Comparison of ENCODE assay signal across 8 cellular contexts in genomic region chr3:5194341-5194740, GRCh38. TPM values are rescaled to one million over a fixed set of nuclear protein-coding genes. Genes with fewer than 3 reads are reported as not detected.
DNase-seq lines count a peak whose midpoint lies in the region; ATAC-seq, FAIRE-seq and TF ChIP-seq lines count a peak whose summit lies in the region.
"Had no signal": no experiment of that assay in that cellular context is flagged by ENCODE, and none has a peak within 500 bp of the region (broad histone marks: within the 10 kb centered on the region; RNA-seq: fewer than 3 reads in every experiment).

No MANE protein-coding gene starts in this region.

- FAIRE-seq in endothelial cell of umbilical vein (lab: Jason Lieb, UNC), result no peak

- no peak for TF ChIP-seq POLR2A in endothelial cell of umbilical vein (IDR thresholded peaks at IDR 0.05; ENCODE audit: low read depth, low read length)

- dilution Hi-C loops in endothelial cell of umbilical vein (cut with MboI; ENCODE audit: extremely low pct_ligation_motif_present, low sequenced_read_pairs), result no loop called here

- H3K27me3 ChIP-seq in endothelial cell of umbilical vein (ENCODE audit: control insufficient read depth in 2 of 2, insufficient read depth in 2 of 2, low read length in 2 of 2), result no peaks in the 10 kb centered on the region

- H3K9ac ChIP-seq in endothelial cell of umbilical vein (replicated peaks; ENCODE audit: extremely low read depth, insufficient read depth, low read length), result no peak overlapping the region

- H4K20me1 ChIP-seq in endothelial cell of umbilical vein (replicated peaks; ENCODE audit: control insufficient read depth, extremely low read depth, insufficient read depth, low read length), result no peaks in the 10 kb centered on the region

- peaks cover 39% of the 10 kb centered on the region for H3K36me3 Mint-ChIP-seq in HFFc6 (ENCODE audit: low read depth)
- peaks cover 81% of the 10 kb centered on the region for H3K36me3 Mint-ChIP-seq in stimulated activated memory B cell treated with anti-CD40 and anti-IgM and Interleukin-4, amounts not matched to agents 10 μg/mL and 1 μg/mL and 100 μg/mL, for 72 hours

- H3K27ac Mint-ChIP-seq in HFFc6, result peak overlapping the region; percentile 85
- peak overlapping the region; percentile 92 for H3K27ac Mint-ChIP-seq in stimulated activated memory B cell treated with anti-CD40 and anti-IgM and Interleukin-4, amounts not matched to agents 10 μg/mL and 1 μg/mL and 100 μg/mL, for 72 hours

- ATAC-seq in SK-N-SH treated with all-trans-retinoic acid at 6 μM for 48 hours, result no peak; the same call in 2 of the 3 replicates
- ATAC-seq in stimulated activated memory B cell treated with anti-CD40 and anti-IgM and Interleukin-4, amounts not matched to agents 10 μg/mL and 1 μg/mL and 100 μg/mL, for 72 hours, result no peak

- H3K4me1 ChIP-seq in endothelial cell of umbilical vein (ENCODE audit: control insufficient read depth, extremely low read depth, insufficient read depth, low read length), result peaks cover 41% of the 10 kb centered on the region

- no peak for DNase-seq in HFFc6
- DNase-seq in endothelial cell of umbilical vein (ENCODE audit: low read depth, low spot score), result no peak
- no peak for DNase-seq in substantia nigra (lab: John Stamatoyannopoulos, UW)
- DNase-seq in COR-L47 (lab: John Stamatoyannopoulos, UW), result no peak
- DNase-seq in retina, result no peak
- DNase-seq: NCI-H1436 treated with DMSO at 0.1 percent for 48 hours had no signal

- peaks cover 2 to 4% of the 10 kb centered on the region in 2 experiments for H3K36me3 ChIP-seq in endothelial cell of umbilical vein (ENCODE audit: control insufficient read depth in 2 of 2, extremely low read depth in 1 of 2, insufficient read depth in 2 of 2, low read length in 2 of 2)

- TF ChIP-seq CTCF in HFFc6 (IDR thresholded peaks at IDR 0.05) (no peak), endothelial cell of umbilical vein (IDR thresholded peaks at IDR 0.05; ENCODE audit: extremely low read depth in 1 of 2, insufficient read depth in 1 of 2, low read depth in 1 of 2, low read length in 2 of 2) (no peak)

- POLR2A ChIA-PET in endothelial cell of umbilical vein (lab: Charles Lee), result no interaction called here

- CTCF ChIA-PET in endothelial cell of umbilical vein (lab: Charles Lee), result interaction anchor here (0.7 to 2.5 kb wide), 6 partner anchors 56 to 483 kb away, joined by 3 to 7 read pairs (median 4); no protein-coding TSS in a partner anchor

- peaks cover 72% of the 10 kb centered on the region for H3K79me2 ChIP-seq in endothelial cell of umbilical vein (ENCODE audit: control insufficient read depth, insufficient read depth, low read length)

- no peaks in the 10 kb centered on the region for H3K9me3 ChIP-seq in endothelial cell of umbilical vein (replicated peaks; ENCODE audit: control insufficient read depth, insufficient read depth, low read length)

- intact Hi-C loops in endothelial cell of umbilical vein (cut with micrococcal nuclease), result loop anchor here (2.0 kb wide), 1 partner anchor 72 kb away; the partner anchor contains the start of gene ARL8B

- H3K27ac ChIP-seq in endothelial cell of umbilical vein (ENCODE audit: insufficient read depth, low read depth, low read length) (peak overlapping the region; percentile 75), substantia nigra (ENCODE audit: low read depth, low read length, poor library complexity, severe bottlenecking) (no peak overlapping the region)

- BruUV-seq in endothelial cell of umbilical vein (replicated peaks; lab: Mats Ljungman, UMichigan), result TSS peak; percentile 39

- no peaks in the 10 kb centered on the region for H3K9me1 ChIP-seq in endothelial cell of umbilical vein (replicated peaks; ENCODE audit: control insufficient read depth, extremely low read depth, insufficient read depth, low read length)

- H3K4me1 Mint-ChIP-seq in HFFc6 (ENCODE audit: low read depth), result peaks cover 87% of the 10 kb centered on the region
- H3K4me1 Mint-ChIP-seq in stimulated activated memory B cell treated with anti-CD40 and anti-IgM and Interleukin-4, amounts not matched to agents 10 μg/mL and 1 μg/mL and 100 μg/mL, for 72 hours, result peaks cover 89% of the 10 kb centered on the region

- no peaks in the 10 kb centered on the region for H3K9me3 Mint-ChIP-seq in HFFc6
- H3K9me3 Mint-ChIP-seq in stimulated activated memory B cell treated with anti-CD40 and anti-IgM and Interleukin-4, amounts not matched to agents 10 μg/mL and 1 μg/mL and 100 μg/mL, for 72 hours, result peaks cover 4% of the 10 kb centered on the region

- H2AFZ ChIP-seq in endothelial cell of umbilical vein (ENCODE audit: low read depth, low read length), result no peak overlapping the region

- no peak overlapping the region for H3K4me3 ChIP-seq in endothelial cell of umbilical vein (replicated peaks in 1 of 3; ENCODE audit: insufficient read depth in 1 of 3, low read depth in 1 of 3, low read length in 3 of 3)

- H3K27me3 Mint-ChIP-seq in HFFc6 (ENCODE audit: insufficient read depth), result no peaks in the 10 kb centered on the region
- H3K27me3 Mint-ChIP-seq in stimulated activated memory B cell treated with anti-CD40 and anti-IgM and Interleukin-4, amounts not matched to agents 10 μg/mL and 1 μg/mL and 100 μg/mL, for 72 hours, result no peaks in the 10 kb centered on the region

- H3K4me2 ChIP-seq in endothelial cell of umbilical vein (ENCODE audit: insufficient read depth, low read length), result peak overlapping the region; percentile 90

- peak overlapping the region; percentile 20; the same call in 1 of the 2 replicates for H3K4me3 Mint-ChIP-seq in HFFc6
- H3K4me3 Mint-ChIP-seq in stimulated activated memory B cell treated with anti-CD40 and anti-IgM and Interleukin-4, amounts not matched to agents 10 μg/mL and 1 μg/mL and 100 μg/mL, for 72 hours, result peak overlapping the region; percentile 37

TF ChIP-seq in SK-N-SH treated with all-trans-retinoic acid at 6 μM for 48 hours, 23 proteins besides CTCF, POLR2A, EP300 and RAD21:
- TF ChIP-seq TOX (CRISPR knock-in tag; IDR thresholded peaks at IDR 0.05; ENCODE audit: borderline replicate concordance), result no peak
- TF ChIP-seq ZNF8 (CRISPR knock-in tag; IDR thresholded peaks at IDR 0.05), result peak; percentile 30; the same call in 1 of the 2 replicates

TF ChIP-seq in endothelial cell of umbilical vein, 7 proteins besides CTCF, POLR2A, EP300 and RAD21:
- TF ChIP-seq MYC (IDR thresholded peaks at IDR 0.05; ENCODE audit: low read depth, low read length) (no peak), GATA2 (IDR thresholded peaks at IDR 0.05; ENCODE audit: insufficient read depth, insufficient read length, low read depth, low read length) (no peak), MAX (IDR thresholded peaks at IDR 0.05; ENCODE audit: insufficient read depth, insufficient read length) (no peak), JUN (IDR thresholded peaks at IDR 0.05; ENCODE audit: borderline replicate concordance, insufficient read depth, insufficient read length, low read depth) (no peak), POLR2AphosphoS5 (IDR thresholded peaks at IDR 0.05; ENCODE audit: insufficient read depth, low read depth, low read length) (no peak), FOS (IDR thresholded peaks at IDR 0.05; ENCODE audit: borderline replicate concordance, insufficient read depth, low read length) (no peak), EZH2 (IDR thresholded peaks at IDR 0.05; ENCODE audit: borderline replicate concordance, low read depth, low read length, severe bottlenecking) (no peak)

RNA-seq across cellular contexts. Expression of gene EDEM1, which starts 6.8 kb away (rescaled TPM):
- 10 to 100 TPM; 47.6 to 56.4 (median 52.0) TPM for total RNA-seq in HFFc6 (2021; fragmentation: NEBNext Ultra II Directional; extraction: Animal tissue kit (Norgen Biotek cat#: 25700))
- 61.1 and 65.4 TPM in 2 replicates for total RNA-seq in endothelial cell of umbilical vein
- polyA plus RNA-seq in endothelial cell of umbilical vein, result 19.1 and 19.4 TPM in 2 replicates
- polyA plus RNA-seq in endothelial cell of umbilical vein (2011; cell fraction: cytosol; rRNA removed), result 17.5 and 20.8 TPM in 2 replicates
- 39.2 and 44.3 TPM in 2 replicates for polyA plus RNA-seq in endothelial cell of umbilical vein (2011; cell fraction: nucleus; rRNA removed)
- 28.9 and 34.0 TPM in 2 replicates for polyA plus RNA-seq in endothelial cell of umbilical vein (2012)
- polyA minus RNA-seq in endothelial cell of umbilical vein, result 50.1 and 54.7 TPM in 2 replicates
- polyA minus RNA-seq in endothelial cell of umbilical vein (2011; cell fraction: cytosol; rRNA and poly(A)+ RNA removed), result 22.5 TPM
- 38.2 and 49.6 TPM in 2 replicates for polyA minus RNA-seq in endothelial cell of umbilical vein (2011; cell fraction: nucleus; rRNA and poly(A)+ RNA removed)
